Comparison of ENCODE assay signal across 8 cellular contexts in the genomic region with DNA sequence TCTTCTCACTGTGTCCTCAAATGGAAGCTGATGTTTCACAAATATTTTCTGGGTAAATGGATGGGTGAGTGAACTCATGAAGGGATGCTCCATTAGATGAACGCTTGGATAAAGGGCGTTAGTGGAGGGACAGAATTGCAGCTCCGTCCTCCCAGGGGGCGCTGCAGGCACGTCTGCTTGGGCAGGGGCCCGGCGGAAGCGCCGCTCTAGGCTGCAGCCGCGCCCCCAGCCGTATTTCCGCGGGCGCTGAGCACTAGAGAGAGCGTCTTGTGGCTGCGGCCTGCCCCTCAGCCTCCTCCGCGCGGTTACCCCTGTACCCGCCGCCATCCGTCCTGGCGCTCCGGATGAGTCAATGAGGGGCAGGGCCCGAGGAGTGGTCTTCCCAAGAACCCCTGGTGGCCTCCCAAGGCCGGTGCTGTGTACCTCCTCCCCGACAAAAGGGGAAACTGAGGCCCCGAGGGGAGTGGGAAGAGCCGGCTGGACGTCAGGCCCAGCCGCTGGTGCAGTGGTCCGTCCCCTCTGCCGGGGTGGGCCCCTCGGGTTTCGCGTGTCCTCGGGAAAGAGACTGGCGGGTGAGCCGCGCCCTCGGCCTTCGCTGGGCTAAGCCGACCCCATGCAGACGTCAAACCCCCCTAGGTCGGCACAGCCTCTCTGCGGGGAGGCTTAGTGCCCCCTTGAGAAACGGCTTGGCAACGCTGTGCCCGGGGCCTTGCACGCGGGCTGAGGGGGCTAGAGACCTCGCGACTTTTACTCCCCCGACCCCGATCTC. TPM values are rescaled to one million over a fixed set of nuclear protein-coding genes. Genes with fewer than 3 reads are reported as not detected.
A peak's percentile ranks its signal among the peaks of the same experiment; 100 is the strongest.
DNase-seq lines count a peak whose midpoint lies in the region; ATAC-seq and TF ChIP-seq lines count a peak whose summit lies in the region.

No MANE protein-coding gene starts in this region.

- DNase-seq in ACHN (peak; percentile 90), NCI-H2196 (lab: John Stamatoyannopoulos, UW; ENCODE audit: unreplicated experiment) (peak; percentile 92), breast epithelium (ENCODE audit: low spot score in 2 of 2) (peak; percentile 75 to 88)

- peak; percentile 62 for TF ChIP-seq POLR2A in breast epithelium (IDR thresholded peaks at IDR 0.05)

- H3K9ac ChIP-seq in iPS-20b (ENCODE audit: low read depth, low read length) (peak overlapping the region; percentile 95), skeletal muscle tissue (ENCODE audit: low read depth in 1 of 3, low read length in 3 of 3) (peak overlapping the region; percentile 88 to 97 (median 92))

- no peaks in the 10 kb centered on the region for H3K9me3 ChIP-seq in breast epithelium
- H3K9me3 ChIP-seq in iPS-20b (ENCODE audit: insufficient read depth, low read depth, low read length), result no peaks in the 10 kb centered on the region
- H3K9me3 ChIP-seq in skeletal muscle tissue (ENCODE audit: control insufficient read depth in 3 of 3, low read length in 3 of 3), result no peaks in the 10 kb centered on the region

- H3K4me1 ChIP-seq in breast epithelium, result peaks cover 0 to 6% of the 10 kb centered on the region in 2 donors
- H3K4me1 ChIP-seq in iPS-20b (ENCODE audit: insufficient read depth, low read length), result peaks cover 4% of the 10 kb centered on the region; the same call in 1 of the 2 replicates
- peaks cover 10 to 19% (median 11%) of the 10 kb centered on the region in 3 donors for H3K4me1 ChIP-seq in skeletal muscle tissue (ENCODE audit: control insufficient read depth in 3 of 3, insufficient read depth in 3 of 3, low read length in 3 of 3)

- no peaks in the 10 kb centered on the region for H3K27me3 ChIP-seq in breast epithelium
- no peaks in the 10 kb centered on the region for H3K27me3 ChIP-seq in iPS-20b (ENCODE audit: insufficient read depth, low read length)
- no peaks in the 10 kb centered on the region for H3K27me3 ChIP-seq in skeletal muscle tissue (ENCODE audit: control insufficient read depth in 3 of 3, insufficient read depth in 3 of 3, low read length in 3 of 3)

- ATAC-seq in GM18868 (IDR thresholded peaks at IDR 0.05; ENCODE audit: unreplicated experiment) (peak; percentile 79), HG03135 (IDR thresholded peaks at IDR 0.05; ENCODE audit: unreplicated experiment) (peak; percentile 87)

- TF ChIP-seq CTCF in VCaP (conservative IDR thresholded peaks at IDR 0.05) (peak; percentile 98), breast epithelium (IDR thresholded peaks at IDR 0.05) (peak; percentile 67 to 99 (median 94))

- peak overlapping the region; percentile 92 for H3K27ac ChIP-seq in VCaP
- peak overlapping the region; percentile 89 for H3K27ac ChIP-seq in breast epithelium
- peak overlapping the region; percentile 40 for H3K27ac ChIP-seq in iPS-20b (ENCODE audit: low read length)
- H3K27ac ChIP-seq in skeletal muscle tissue (ENCODE audit: low read depth, low read length), result peak overlapping the region; percentile 71

- no peaks in the 10 kb centered on the region for H3K36me3 ChIP-seq in breast epithelium
- peaks cover 28% of the 10 kb centered on the region for H3K36me3 ChIP-seq in iPS-20b (ENCODE audit: insufficient read depth, low read depth, low read length)
- peaks cover 23 to 24% (median 23%) of the 10 kb centered on the region in 3 donors for H3K36me3 ChIP-seq in skeletal muscle tissue (ENCODE audit: control insufficient read depth in 3 of 3, insufficient read depth in 3 of 3, low read length in 3 of 3)

- H3K4me3 ChIP-seq in breast epithelium, result peak overlapping the region; percentile 80 to 94 (median 89)
- H3K4me3 ChIP-seq in iPS-20b (ENCODE audit: low read length), result peak overlapping the region; percentile 92
- H3K4me3 ChIP-seq in skeletal muscle tissue (ENCODE audit: low read length in 3 of 3), result peak overlapping the region; percentile 82 to 91 (median 90)

- in situ Hi-C loops in ACHN (cut with HindIII; ENCODE audit: low pct_ligation_motif_present, low pct_unique_long_range_greater_than_20kb, low sequenced_read_pairs), result no loop called here

- intact Hi-C loops in breast epithelium (cut with DNase I; ENCODE audit: low total_unique reads), result no loop called here

RNA-seq across cellular contexts. Expression of gene SNHG17, which starts 11.5 kb away (rescaled TPM):
- 10 to 100 TPM; 14.2 to 25.2 (median 24.6) TPM for total RNA-seq in breast epithelium
- total RNA-seq in skeletal muscle tissue, result 6.8 TPM

RNA-seq across cellular contexts. Expression of gene RALGAPB, which starts 26.0 kb away (rescaled TPM):
- 10 to 100 TPM; 32.8 to 73.6 (median 58.0) TPM for total RNA-seq in breast epithelium
- 23.0 TPM for total RNA-seq in skeletal muscle tissue

Comparison
In these comparisons a context has a peak if more than half of its experiments do, and no peak if none do; other contexts are left out.
1. Peak in every context shown above with its lines: DNase-seq, ATAC-seq, H3K4me3 ChIP-seq and H3K27ac ChIP-seq.
2. H3K27ac ChIP-seq: peak in every context shown above with its lines; median percentile 92 in VCaP; 89 in breast epithelium; 71 in skeletal muscle tissue; 40 in iPS-20b.